1 cellular context compared by ENCODE assay signal in genomic region chr4:113316879-113317278, GRCh38.
TF ChIP-seq lines count a peak whose summit lies in the region.

No MANE protein-coding gene starts in this region.

TF ChIP-seq in GM12878, 131 proteins besides CTCF, POLR2A, EP300 and RAD21 (continued from another document):
- TF ChIP-seq ATF2 (IDR thresholded peaks at IDR 0.05; ENCODE audit: low read length), result peak; percentile 61; the same call in 1 of the 2 replicates
- TF ChIP-seq CREB1 (IDR thresholded peaks at IDR 0.05; ENCODE audit: low read depth), result 0 out of 2 replicates have a peak, but pooled peaks have one; percentile 22
- TF ChIP-seq NBN (IDR thresholded peaks at IDR 0.05), result peak; percentile 58
- TF ChIP-seq ETV6 (conservative IDR thresholded peaks at IDR 0.05 in 1 of 2, IDR thresholded peaks at IDR 0.05 in 1 of 2; ENCODE audit: borderline replicate concordance in 1 of 2, low read depth in 1 of 2), result peak in 1 of 2 experiments; percentile 72; a peak in 2 of 4 replicates
- TF ChIP-seq SPI1 (IDR thresholded peaks at IDR 0.05; ENCODE audit: borderline replicate concordance, insufficient read depth, low read depth, low read length), result peak; percentile 59; the same call in 1 of the 2 replicates
- peak in 1 of 2 experiments; percentile 19; a peak in 1 of 4 replicates for TF ChIP-seq BHLHE40 (IDR thresholded peaks at IDR 0.05; ENCODE audit: borderline replicate concordance in 1 of 2, low read depth in 2 of 2, low read length in 1 of 2)
- no peak for TF ChIP-seq RB1 (IDR thresholded peaks at IDR 0.05; ENCODE audit: borderline replicate concordance)
- TF ChIP-seq NRF1 (conservative IDR thresholded peaks at IDR 0.05; ENCODE audit: low read depth, low read length), result no peak
- peak; percentile 84 for TF ChIP-seq ZNF24 (IDR thresholded peaks at IDR 0.05)
- peak; percentile 38; the same call in 1 of the 2 replicates for TF ChIP-seq PKNOX1 (IDR thresholded peaks at IDR 0.05)
- 0 out of 2 replicates have a peak, but pooled peaks have one; percentile 33 for TF ChIP-seq EED (IDR thresholded peaks at IDR 0.05; ENCODE audit: low read depth)
- TF ChIP-seq RELB (IDR thresholded peaks at IDR 0.05; ENCODE audit: low read depth), result peak; percentile 44; the same call in 1 of the 2 replicates
TF ChIP-seq in GM12878: peak in this region for 21.
